In the genomic region with DNA sequence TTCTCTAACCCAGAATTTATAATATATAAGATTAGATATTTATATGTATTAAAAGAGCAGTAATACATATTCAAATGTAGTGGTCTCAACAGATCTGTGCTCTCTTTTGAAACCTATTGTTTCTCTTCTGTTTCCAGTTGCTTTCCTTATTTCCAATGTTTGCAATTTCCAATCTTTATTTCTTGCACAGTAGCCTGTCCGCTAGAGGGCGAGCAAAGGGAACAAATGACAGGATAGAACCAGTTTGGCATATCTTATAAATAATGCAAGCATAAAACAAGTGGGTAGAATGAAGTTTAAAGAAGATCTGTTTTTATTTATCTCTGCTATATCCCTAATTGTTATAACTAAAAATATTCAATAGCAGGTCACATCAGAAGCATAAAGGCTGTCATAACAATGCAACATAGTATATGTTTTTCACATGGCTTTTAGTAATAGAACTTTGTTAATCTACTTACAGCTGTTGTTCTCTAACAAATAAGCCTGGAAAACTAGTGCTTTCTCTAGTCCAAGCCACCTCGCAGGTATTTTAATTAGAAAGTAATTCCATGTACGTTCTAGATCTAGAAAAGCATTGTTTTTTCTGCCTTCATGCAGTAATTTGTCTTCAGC, we compare ENCODE assay signal across 8 cellular contexts. TPM values are rescaled to one million over a fixed set of nuclear protein-coding genes. Genes with fewer than 3 reads are reported as not detected.
DNase-seq lines count a peak whose midpoint lies in the region; ATAC-seq, FAIRE-seq and TF ChIP-seq lines count a peak whose summit lies in the region.

No MANE protein-coding gene starts in this region.

- H3K18ac ChIP-seq in H1 (ENCODE audit: extremely low read depth, low read length), result no peak overlapping the region

- H3K36me3 ChIP-seq in H1 (ENCODE audit: control insufficient read depth in 2 of 4, insufficient read depth in 4 of 4, low read length in 3 of 4) (no peaks in the 10 kb centered on the region), mucosa of descending colon (ENCODE audit: low read depth) (no peaks in the 10 kb centered on the region)

- TF ChIP-seq POLR2A in H1 (IDR thresholded peaks at IDR 0.05; ENCODE audit: control extremely low read depth in 1 of 2, low read depth in 2 of 2, low read length in 2 of 2), result no peak

- H4K20me1 ChIP-seq in H1 (replicated peaks in 1 of 2; ENCODE audit: control insufficient read depth in 1 of 2, insufficient read depth in 2 of 2, low read length in 2 of 2), result no peaks in the 10 kb centered on the region

- no peak overlapping the region for H3K56ac ChIP-seq in H1 (replicated peaks; ENCODE audit: insufficient read length, low read depth, low read length)

- 8% methylated on average over 4 of the region's 4 CpGs; no CpG with 5 or more reads in 1 of the 2 experiments for WGBS in H1 (ENCODE audit: extremely low coverage in 1 of 2, insufficient coverage in 1 of 2, insufficient read length in 1 of 2, insufficient replicate concordance in 2 of 2, low coverage in 1 of 2, low lambda C conversion rate in 2 of 2, missing lambda C conversion rate in 1 of 2), 2 experiments

- no peaks in the 10 kb centered on the region for H3K27me3 ChIP-seq in AG04450 (ENCODE audit: control insufficient read depth, insufficient read depth, low read length)
- H3K27me3 ChIP-seq in H1 (replicated peaks in 1 of 4; ENCODE audit: control insufficient read depth in 3 of 4, extremely low read depth in 1 of 4, insufficient read depth in 3 of 4, low read length in 3 of 4), result no peaks in the 10 kb centered on the region

- in situ Hi-C loops in GM13977 (cut with MboI; ENCODE audit: low pct_unique_long_range_greater_than_20kb, low sequenced_read_pairs, unreplicated experiment), result no loop called here

- no peak overlapping the region for H2AK5ac ChIP-seq in H1 (ENCODE audit: low read depth, low read length)

- no peaks in the 10 kb centered on the region for H3K79me1 ChIP-seq in H1 (ENCODE audit: low read depth, low read length)

- no peak overlapping the region for H4K8ac ChIP-seq in H1 (ENCODE audit: extremely low read depth, insufficient read depth, low read length)

- no peaks in the 10 kb centered on the region for H3K79me2 ChIP-seq in H1 (ENCODE audit: control insufficient read depth in 1 of 2, insufficient read depth in 2 of 2, low read length in 2 of 2)

- H4K5ac ChIP-seq in H1 (ENCODE audit: insufficient read length, low read depth, low read length), result no peak overlapping the region

- POLR2A ChIA-PET in AG04450 (lab: Yijun Ruan, JAX), result no interaction called here
- POLR2A ChIA-PET in H1 (lab: Charles Lee; ENCODE audit: partially characterized antibody), result no interaction called here

- no peak for TF ChIP-seq EP300 in H1 (IDR thresholded peaks at IDR 0.05; ENCODE audit: borderline replicate concordance in 1 of 2, low read depth in 2 of 2, low read length in 2 of 2)

- H3K4me3 ChIP-seq in AG04450 (ENCODE audit: low read depth, low read length), result no peak overlapping the region
- H3K4me3 ChIP-seq in H1 (ENCODE audit: extremely low read depth in 1 of 4, insufficient read depth in 2 of 4, low read depth in 3 of 4, low read length in 4 of 4), result no peak overlapping the region
- H3K4me3 ChIP-seq in mucosa of descending colon, result no peak overlapping the region

- TF ChIP-seq RAD21 in H1 (IDR thresholded peaks at IDR 0.05 in 1 of 2, conservative IDR thresholded peaks at IDR 0.05 in 1 of 2; ENCODE audit: low read depth in 2 of 2, low read length in 2 of 2), result peak; percentile 84 to 85

- intact Hi-C loops in mucosa of descending colon (cut with DNase I, micrococcal nuclease), result no loop called here

- no peaks in the 10 kb centered on the region for H3K9me3 ChIP-seq in AG04450 (ENCODE audit: control insufficient read depth, insufficient read depth, low read length)
- H3K9me3 ChIP-seq in H1 (ENCODE audit: insufficient read depth in 2 of 2, low read depth in 1 of 2, low read length in 1 of 2), result no peaks in the 10 kb centered on the region
- no peaks in the 10 kb centered on the region for H3K9me3 ChIP-seq in mucosa of descending colon

- no peak overlapping the region for H3K4ac ChIP-seq in H1 (replicated peaks; ENCODE audit: insufficient read length, low read depth, low read length)

- no peak overlapping the region for H3K9ac ChIP-seq in H1 (replicated peaks in 1 of 4; ENCODE audit: extremely low read depth in 1 of 4, low read depth in 3 of 4, low read length in 3 of 4)

- H2BK120ac ChIP-seq in H1 (replicated peaks; ENCODE audit: low read depth, low read length), result no peak overlapping the region

- H3K4me2 ChIP-seq in H1 (ENCODE audit: insufficient read depth in 1 of 2, low read depth in 2 of 2, low read length in 2 of 2), result no peak overlapping the region

- DNase-seq in AG04450 (ENCODE audit: low read depth, low spot score), result peak; percentile 26
- DNase-seq in GM13977 (ENCODE audit: low spot score), result peak; percentile 34
- peak; percentile 51 for DNase-seq in NCI-H345 treated with DMSO at 0.1 percent for 48 hours (lab: John Stamatoyannopoulos, UW; ENCODE audit: unreplicated experiment)
- peak; percentile 68 for DNase-seq in activated CD4-positive, alpha-beta T cell treated with anti-CD3 and anti-CD28 coated beads for 48 hours
- DNase-seq in H1 (ENCODE audit: low read depth in 1 of 2, low spot score in 2 of 2), result peak in 1 of 2 experiments; percentile 54
- DNase-seq in mucosa of descending colon, result peak in 2 of 3 donors; percentile 57 to 93
- DNase-seq in stimulated activated naive CD8-positive, alpha-beta T cell treated with anti-CD3 and anti-CD28 coated beads, Interleukin-15, Interleukin-2, amounts not matched to agents 100 U/mL and 50 U/mL, for 24 hours, result peak; percentile 63
- DNase-seq in middle frontal gyrus (ENCODE audit: extremely low spot score, low spot score), result no peak

- H2AFZ ChIP-seq in H1 (ENCODE audit: low read length), result no peak overlapping the region

- H2BK20ac ChIP-seq in H1 (ENCODE audit: low read length), result no peak overlapping the region

- no peak overlapping the region for H3K27ac ChIP-seq in AG04450 (ENCODE audit: low read depth, low read length)
- H3K27ac ChIP-seq in H1 (ENCODE audit: low read depth, low read length), result no peak overlapping the region

- no peak overlapping the region for H3K23ac ChIP-seq in H1 (ENCODE audit: insufficient read length)

- TF ChIP-seq CTCF in AG04450 (IDR thresholded peaks at IDR 0.05; ENCODE audit: low read depth, low read length) (peak; percentile 91), GM13977 (IDR thresholded peaks at IDR 0.05; ENCODE audit: extremely low read depth, insufficient read depth, missing control alignments) (peak; percentile 89), H1 (IDR thresholded peaks at IDR 0.05; ENCODE audit: control extremely low read depth in 1 of 3, insufficient read depth in 1 of 3, low read depth in 1 of 3, low read length in 3 of 3) (peak in 2 of 3 experiments; percentile 65 to 67; a peak in 2 of 4 replicates), mucosa of descending colon (IDR thresholded peaks at IDR 0.05) (peak; percentile 54)

- ATAC-seq in mucosa of descending colon, result peak; percentile 76
- no peak for ATAC-seq in stimulated activated naive CD8-positive, alpha-beta T cell treated with anti-CD3 and anti-CD28 coated beads, Interleukin-15, Interleukin-2, amounts not matched to agents 100 U/mL and 50 U/mL, for 24 hours

- H2BK15ac ChIP-seq in H1 (ENCODE audit: low read length), result no peak overlapping the region

- no peaks in the 10 kb centered on the region for H3K23me2 ChIP-seq in H1 (ENCODE audit: low read depth, low read length)

- no peak overlapping the region for H4K91ac ChIP-seq in H1 (replicated peaks; ENCODE audit: insufficient read length, low read length)

- H3K14ac ChIP-seq in H1 (ENCODE audit: insufficient read length), result no peak overlapping the region

- CTCF ChIA-PET in AG04450 (lab: Charles Lee), result interaction anchor here (0.7 to 4.0 kb wide), 11 partner anchors 8 to 210 kb away, joined by 3 to 30 read pairs (median 4); a partner anchor contains a TSS
- CTCF ChIA-PET in H1 (lab: Charles Lee; ENCODE audit: partially characterized antibody), result interaction anchor here (0.6 to 2.6 kb wide), 19 partner anchors 13 to 591 kb away, joined by 3 to 20 read pairs (median 3); a partner anchor contains a TSS

- FAIRE-seq in H1 (lab: Jason Lieb, UNC), result peak; percentile 84

- H2BK12ac ChIP-seq in H1 (ENCODE audit: low read depth, low read length), result no peak overlapping the region

- no peak overlapping the region for H2BK5ac ChIP-seq in H1 (ENCODE audit: low read depth, low read length)

- no peaks in the 10 kb centered on the region for H3K4me1 ChIP-seq in H1 (replicated peaks in 1 of 4; ENCODE audit: control insufficient read depth in 3 of 4, insufficient read depth in 4 of 4, low read length in 3 of 4)
- no peaks in the 10 kb centered on the region for H3K4me1 ChIP-seq in mucosa of descending colon (ENCODE audit: low read depth)

TF ChIP-seq in H1, 55 proteins besides CTCF, POLR2A, EP300 and RAD21:
- TF ChIP-seq HDAC6 (IDR thresholded peaks at IDR 0.05; ENCODE audit: low read depth, low read length) (no peak), POU5F1 (IDR thresholded peaks at IDR 0.05; ENCODE audit: low read depth, low read length) (no peak), RNF2 (IDR thresholded peaks at IDR 0.05; ENCODE audit: borderline replicate concordance, low read depth, low read length, missing control alignments, poor library complexity, severe bottlenecking) (no peak)

RNA-seq across cellular contexts. Expression of a gene that starts 15.1 kb away (rescaled TPM):
- 23.6 and 29.6 TPM in 2 replicates for polyA plus RNA-seq in AG04450 (2011; rRNA removed)
- polyA minus RNA-seq in AG04450 (2011; rRNA and poly(A)+ RNA removed), result 10.8 and 20.1 TPM in 2 replicates
- total RNA-seq in H1 (2021; fragmentation: NEBNext Ultra II Directional; extraction: Animal tissue kit (Norgen Biotek cat#: 25700)), result 21.7 and 22.1 TPM in 2 replicates
- 5.8 and 6.9 TPM in 2 replicates for polyA plus RNA-seq in H1 (2011; rRNA removed)
- polyA plus RNA-seq in H1 (2011; cell fraction: cytosol; rRNA removed), result 8.4 TPM
- polyA plus RNA-seq in H1 (2011; cell fraction: nucleus; rRNA removed), result 13.9 TPM
- 8.6 to 14.4 TPM (median 10.3 TPM) in 4 replicates for polyA plus RNA-seq in H1 (2012, experiment 1 of 2)
- 2.7 TPM for polyA plus RNA-seq in H1 (2012, experiment 2 of 2)
- polyA plus RNA-seq in H1 (2013, experiment 1 of 2), result 11.7 TPM
- polyA plus RNA-seq in H1 (2013, experiment 2 of 2), result 10.4 TPM
- polyA minus RNA-seq in H1 (2011; rRNA and poly(A)+ RNA removed), result 13.2 and 19.9 TPM in 2 replicates
- 21.7 TPM for polyA minus RNA-seq in H1 (2011; cell fraction: cytosol; rRNA and poly(A)+ RNA removed)
- polyA minus RNA-seq in H1 (2011; cell fraction: nucleus; rRNA and poly(A)+ RNA removed), result 54.0 TPM
- total RNA-seq in mucosa of descending colon, result 10 to 100 TPM; 22.3 to 27.2 (median 22.7) TPM
